In the genomic region with DNA sequence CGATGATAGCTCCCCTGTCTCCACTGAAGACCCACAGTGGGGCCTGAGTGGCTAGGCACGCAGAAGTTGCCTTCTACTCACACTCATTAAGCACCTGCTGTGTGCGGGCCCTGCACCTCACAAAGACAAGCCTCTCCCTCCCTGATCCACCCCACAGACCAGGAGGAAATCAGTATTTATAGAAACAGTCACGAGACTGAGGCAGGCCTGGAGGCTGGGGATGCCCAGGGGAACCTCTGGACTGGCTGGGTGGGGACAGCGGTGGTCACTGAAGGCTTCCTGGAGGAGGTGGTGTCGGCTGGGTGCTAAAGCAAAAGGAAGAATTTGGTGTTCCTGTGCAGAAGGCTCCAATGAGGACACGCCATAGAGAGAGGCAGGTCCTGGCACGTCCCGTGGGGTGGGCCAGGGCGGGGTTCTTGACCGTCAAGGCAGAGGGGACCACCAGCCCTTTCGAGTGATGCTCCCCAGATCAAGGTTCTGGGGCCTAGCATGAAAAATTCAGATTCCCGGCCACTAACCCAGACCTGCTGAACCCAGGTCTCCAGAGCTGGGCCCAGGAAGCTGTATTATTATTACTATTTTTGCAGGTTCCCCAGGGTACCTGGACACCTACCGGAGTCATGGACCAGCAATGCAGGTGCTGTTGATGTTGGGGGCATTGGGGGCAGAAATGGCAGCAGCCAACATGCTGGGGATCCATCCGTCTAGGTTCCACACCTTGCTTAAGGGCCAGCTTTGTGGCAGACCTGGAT, we compare ENCODE assay signal across 20 cellular contexts. TPM values are rescaled to one million over a fixed set of nuclear protein-coding genes. Genes with fewer than 3 reads are reported as not detected.
"Had no signal": no experiment of that assay in that cellular context is flagged by ENCODE, and none has a peak within 500 bp of the region (broad histone marks: within the 10 kb centered on the region; RNA-seq: fewer than 3 reads in every experiment).

No MANE protein-coding gene starts in this region.

- H3K4me3 ChIP-seq: gastrocnemius medialis, left lung, sigmoid colon had no signal

- FAIRE-seq: colon had no signal

- H3K4me1 ChIP-seq: gastrocnemius medialis, left lung, parathyroid adenoma, sigmoid colon had no signal

- H3K9me3 ChIP-seq: gastrocnemius medialis, left lung, neutrophil, sigmoid colon had no signal

- H3K27me3 ChIP-seq: gastrocnemius medialis, left lung, sigmoid colon had no signal

- DNase-seq: activated CD4-positive, alpha-beta T cell treated with anti-CD3 and anti-CD28 coated beads, Interleukin-2, amount 10 ng/mL, durations not matched to agents 24 days and 14 days; activated CD8-positive, alpha-beta T cell treated with anti-CD3 and anti-CD28 coated beads, Interleukin-2, amount 10 ng/mL, durations not matched to agents 7 days and 5 days; activated naive CD4-positive, alpha-beta T cell treated with anti-CD3 and anti-CD28 coated beads for 36 hours; activated T-cell treated with anti-CD3 and anti-CD28 coated beads, Interleukin-2, amount 50 U/mL, for 24 hours; anterior cingulate cortex; central memory CD4-positive, alpha-beta T cell; gastrocnemius medialis; head of caudate nucleus; naive thymus-derived CD4-positive, alpha-beta T cell; stimulated activated CD4-positive, alpha-beta T cell treated with anti-CD3 and anti-CD28 coated beads, Interleukin-4, amount 100 ng/mL, for 4 hours; T1000 had no signal

- H3K27ac ChIP-seq: gastrocnemius medialis, neutrophil, parathyroid adenoma, sigmoid colon had no signal

- ATAC-seq: activated CD8-positive, alpha-beta T cell treated with anti-CD3 and anti-CD28 coated beads, Interleukin-2, amount 10 ng/mL, durations not matched to agents 7 days and 5 days; gastrocnemius medialis; naive thymus-derived CD4-positive, alpha-beta T cell; stimulated activated memory B cell treated with anti-CD40 and anti-IgM and Interleukin-4, amounts not matched to agents 10 μg/mL and 1 μg/mL and 100 μg/mL, for 72 hours had no signal

- H3K36me3 ChIP-seq: gastrocnemius medialis, left lung, neutrophil, sigmoid colon had no signal

- H3K9ac ChIP-seq: parathyroid adenoma had no signal

- H2AFZ ChIP-seq: parathyroid adenoma had no signal

RNA-seq across cellular contexts. Expression of gene PPL, which starts 23.0 kb away (rescaled TPM):
- total RNA-seq: activated CD4-positive, alpha-beta T cell treated with anti-CD3 and anti-CD28 coated beads, Interleukin-2, amount 10 ng/mL, durations not matched to agents 24 days and 14 days; activated CD8-positive, alpha-beta T cell treated with anti-CD3 and anti-CD28 coated beads, Interleukin-2, amount 10 ng/mL, durations not matched to agents 7 days and 5 days; mononuclear cell; naive thymus-derived CD4-positive, alpha-beta T cell; T-helper 1 cell treated with Interleukin-12 subunit alpha and Interleukin-12 subunit beta and Interleukin-4 antibody, amounts not matched to agents 30 ng/mL and 1 ng/mL, for 36 hours had no signal

RNA-seq across cellular contexts. Expression of gene SEC14L5, which starts 44.2 kb away (rescaled TPM):
- total RNA-seq: activated CD4-positive, alpha-beta T cell treated with anti-CD3 and anti-CD28 coated beads, Interleukin-2, amount 10 ng/mL, durations not matched to agents 24 days and 14 days; activated CD8-positive, alpha-beta T cell treated with anti-CD3 and anti-CD28 coated beads, Interleukin-2, amount 10 ng/mL, durations not matched to agents 7 days and 5 days; activated naive CD4-positive, alpha-beta T cell treated with anti-CD3 and anti-CD28 coated beads for 36 hours; kidney epithelial cell; T-helper 1 cell treated with Interleukin-12 subunit alpha and Interleukin-12 subunit beta and Interleukin-4 antibody, amounts not matched to agents 30 ng/mL and 1 ng/mL, for 36 hours had no signal
- polyA plus RNA-seq: naive thymus-derived CD4-positive, alpha-beta T cell had no signal
